30 cellular contexts compared by ENCODE assay signal in the genomic region with DNA sequence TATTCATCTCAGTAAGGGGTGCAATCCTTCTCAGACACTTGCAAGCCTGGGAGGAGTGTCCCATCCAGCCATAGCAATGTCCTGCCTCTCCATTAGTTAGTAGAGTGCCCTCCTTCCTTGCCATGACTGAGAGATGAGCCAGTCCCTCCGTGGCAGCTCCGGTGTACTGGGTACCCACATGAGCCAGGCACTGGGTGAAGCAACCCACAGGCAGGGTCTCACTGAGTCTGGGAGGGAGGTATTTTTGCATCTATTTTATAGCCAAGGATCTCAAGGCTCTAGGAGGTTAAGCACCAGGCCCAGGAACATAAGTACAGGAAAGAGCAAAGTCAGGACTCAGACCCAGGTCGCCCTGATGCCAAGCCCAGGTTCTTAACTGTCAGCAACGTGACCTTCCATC. TPM values are rescaled to one million over a fixed set of nuclear protein-coding genes. Genes with fewer than 3 reads are reported as not detected.
"Had no signal": no experiment of that assay in that cellular context is flagged by ENCODE, and none has a peak within 500 bp of the region (broad histone marks: within the 10 kb centered on the region; RNA-seq: fewer than 3 reads in every experiment).

No MANE protein-coding gene starts in this region.

- H3K9me3 ChIP-seq: esophagus squamous epithelium, gastroesophageal sphincter had no signal

- H3K27ac ChIP-seq: brain microvascular endothelial cell, epithelial cell of prostate, esophagus squamous epithelium, gastroesophageal sphincter had no signal

- H3K4me1 ChIP-seq: gastroesophageal sphincter had no signal

- H3K27me3 ChIP-seq: brain microvascular endothelial cell, gastroesophageal sphincter had no signal

- DNase-seq: activated CD4-positive, alpha-beta memory T cell treated with anti-CD3 and anti-CD28 coated beads for 36 hours; activated CD4-positive, alpha-beta T cell treated with anti-CD3 and anti-CD28 coated beads for 36 hours; activated CD4-positive, alpha-beta T cell treated with anti-CD3 and anti-CD28 coated beads, Interleukin-2, amount 10 ng/mL, durations not matched to agents 24 days and 14 days; activated CD4-positive, CD25-positive, alpha-beta regulatory T cell; activated CD4-positive, CD25-positive, alpha-beta regulatory T cell treated with anti-CD3 and anti-CD28 coated beads, Interleukin-2, amount 50 U/mL, for 72 hours; activated CD8-positive, alpha-beta memory T cell treated with anti-CD3 and anti-CD28 coated beads, Interleukin-2, amount 10 ng/mL, durations not matched to agents 7 days and 5 days; activated CD8-positive, alpha-beta memory T cell treated with anti-CD3 and anti-CD28 coated beads, Interleukin-2, amount 50 U/mL, for 4 hours; activated CD8-positive, alpha-beta T cell treated with anti-CD3 and anti-CD28 coated beads, Interleukin-2, amount 10 ng/mL, durations not matched to agents 7 days and 5 days; activated gamma-delta T cell; activated naive CD4-positive, alpha-beta T cell; activated naive CD4-positive, alpha-beta T cell treated with anti-CD3 and anti-CD28 coated beads, Interleukin-2, amount 10 ng/mL, durations not matched to agents 7 days and 5 days; activated naive CD8-positive, alpha-beta T cell treated with anti-CD3 and anti-CD28 coated beads, Interleukin-2, amount 10 ng/mL, durations not matched to agents 7 days and 5 days; activated T-cell treated with anti-CD3 and anti-CD28 coated beads, Interleukin-2, amount 50 U/mL, for 1 hour; activated T-cell treated with anti-CD3 and anti-CD28 coated beads, Interleukin-2, amount 50 U/mL, for 48 hours; anterior cingulate cortex; brain microvascular endothelial cell; cortex of kidney; effector CD4-positive, alpha-beta T cell; effector memory CD8-positive, alpha-beta T cell; esophagus squamous epithelium; foreskin melanocyte; T-helper 2 cell had no signal

- H3K4me3 ChIP-seq: esophagus squamous epithelium, gastroesophageal sphincter had no signal

- ATAC-seq: activated CD4-positive, alpha-beta T cell treated with anti-CD3 and anti-CD28 coated beads for 36 hours; activated CD8-positive, alpha-beta memory T cell treated with anti-CD3 and anti-CD28 coated beads, Interleukin-2, amount 10 ng/mL, durations not matched to agents 7 days and 5 days; activated CD8-positive, alpha-beta T cell treated with anti-CD3 and anti-CD28 coated beads, Interleukin-2, amount 10 ng/mL, durations not matched to agents 7 days and 5 days; activated naive CD4-positive, alpha-beta T cell treated with anti-CD3 and anti-CD28 coated beads, Interleukin-2, amount 50 U/mL, for 72 hours; effector memory CD8-positive, alpha-beta T cell had no signal

- H3K36me3 ChIP-seq: brain microvascular endothelial cell, esophagus squamous epithelium had no signal

RNA-seq across cellular contexts. Expression of a gene that starts 16.9 kb away (rescaled TPM):
- total RNA-seq: activated CD4-positive, alpha-beta T cell treated with anti-CD3 and anti-CD28 coated beads, Interleukin-2, amount 10 ng/mL, durations not matched to agents 24 days and 14 days; activated CD8-positive, alpha-beta T cell treated with anti-CD3 and anti-CD28 coated beads, Interleukin-2, amount 10 ng/mL, durations not matched to agents 7 days and 5 days; activated naive CD4-positive, alpha-beta T cell treated with anti-CD3 and anti-CD28 coated beads, Interleukin-2, amount 50 U/mL, for 72 hours; activated T-helper 1 cell treated with anti-CD3 and anti-CD28 coated beads, Interleukin-12 subunit alpha, Interleukin-12 subunit beta, Interleukin-2, Interleukin-4 antibody, amounts not matched to agents 30 ng/mL and 10 ng/mL and 1 ng/mL, durations not matched to agents 14 hours and 24 hours and 36 hours; activated T-helper 2 cell treated with anti-CD3 and anti-CD28 coated beads, Interferon-gamma antibody, Interleukin-2, Interleukin-4, amounts not matched to agents 10 μg/mL and 5 μg/mL and 100 μg/mL, durations not matched to agents 14 hours and 24 hours and 36 hours; endothelial cell of umbilical vein; fibroblast of villous mesenchyme had no signal
- polyA plus RNA-seq: fibroblast of lung had no signal
